8 cellular contexts compared by ENCODE assay signal in the genomic region with DNA sequence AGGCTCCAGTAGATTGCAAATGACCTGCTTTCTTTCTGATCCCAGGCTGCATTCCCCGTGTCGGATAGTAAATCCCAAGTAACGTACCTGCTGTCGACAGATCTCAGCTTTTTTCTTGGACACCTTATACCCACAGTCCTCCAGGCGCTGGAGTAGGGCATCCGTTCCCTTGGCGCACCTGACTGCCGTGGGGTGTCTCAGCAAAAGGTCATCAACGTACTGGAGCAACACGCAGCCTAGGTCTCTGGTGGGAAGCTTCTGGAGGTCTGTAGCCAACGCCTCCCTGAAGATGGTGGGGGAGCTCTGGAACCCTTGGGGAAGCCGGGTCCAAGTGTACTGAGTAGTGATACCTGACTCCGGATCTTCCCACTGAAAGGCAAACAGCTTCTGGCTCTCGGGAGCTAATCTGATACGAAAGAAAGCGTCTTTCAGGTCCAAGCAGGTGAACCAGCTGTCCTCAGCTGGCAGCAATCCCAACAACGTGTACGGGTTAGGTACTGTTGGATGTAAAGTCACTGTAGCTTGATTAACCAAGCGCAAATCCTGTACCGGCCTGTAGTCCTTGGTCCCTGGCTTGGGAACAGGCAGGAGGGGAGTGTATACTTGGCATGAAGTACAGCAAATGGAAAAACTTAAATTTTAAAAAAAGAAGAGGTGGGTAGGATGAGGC. TPM values are rescaled to one million over a fixed set of nuclear protein-coding genes. Genes with fewer than 3 reads are reported as not detected.
DNase-seq lines count a peak whose midpoint lies in the region; ATAC-seq, FAIRE-seq and TF ChIP-seq lines count a peak whose summit lies in the region.
"Not testable (repeated sequence)": the region's sequence is repeated elsewhere in the genome, so short reads cannot be mapped to it uniquely, and the experiment has no call there.
"Had no signal": no experiment of that assay in that cellular context is flagged by ENCODE, and none has a peak within 500 bp of the region (broad histone marks: within the 10 kb centered on the region; RNA-seq: fewer than 3 reads in every experiment).

No MANE protein-coding gene starts in this region.

- H3K27me3 ChIP-seq in HepG2 (ENCODE audit: control insufficient read depth in 1 of 2, insufficient read depth in 2 of 2, low read length in 2 of 2), result not testable (repeated sequence)

- intact Hi-C loops in HepG2 (cut with micrococcal nuclease; ENCODE audit: unreplicated experiment), result loop anchor here (5.0 kb wide), 1 partner anchor 36 kb away; no protein-coding TSS in a partner anchor

- ATAC-seq in HG02571 (IDR thresholded peaks at IDR 0.05; ENCODE audit: unreplicated experiment), result peak; percentile 16
- peak; percentile 16 for ATAC-seq in HG03108 (IDR thresholded peaks at IDR 0.05; ENCODE audit: unreplicated experiment)
- ATAC-seq in HepG2, result not testable (repeated sequence)

- not testable (repeated sequence) for TF ChIP-seq RAD21 in HepG2 (CRISPR knock-in tag; IDR thresholded peaks at IDR 0.05)

- peaks cover 64% of the 10 kb centered on the region for H3K4me1 ChIP-seq in HepG2 (ENCODE audit: insufficient read depth, low read length)

- not testable (repeated sequence) for H3K9me3 ChIP-seq in HepG2 (ENCODE audit: low read length)

- DNase-seq in DMS79 (lab: John Stamatoyannopoulos, UW) (peak; percentile 4), NCI-H2029 (lab: John Stamatoyannopoulos, UW) (peak; percentile 88), RPMI8226 (peak; percentile 92)
- DNase-seq in HepG2 (ENCODE audit: low spot score), result not testable (repeated sequence)

- not testable (repeated sequence) for FAIRE-seq in HepG2 (lab: Jason Lieb, UNC)

- H4K20me1 ChIP-seq in HepG2 (ENCODE audit: insufficient read depth, low read length), result not testable (repeated sequence)

- H3K4me2 ChIP-seq in HepG2 (ENCODE audit: low read depth, low read length), result peak overlapping the region; percentile 87

- POLR2A ChIA-PET in HepG2 (lab: Yijun Ruan, JAX), result not testable (repeated sequence)

- not testable (repeated sequence) for BruUV-seq in HepG2 (replicated peaks; lab: Mats Ljungman, UMichigan)

- not testable (repeated sequence) for TF ChIP-seq CTCF in HepG2 (CRISPR knock-in tag; IDR thresholded peaks at IDR 0.05)

- H2AFZ ChIP-seq in HepG2 (ENCODE audit: low read length), result not testable (repeated sequence)

- not testable (repeated sequence) for H3K9ac ChIP-seq in HepG2 (ENCODE audit: insufficient read depth, low read depth, low read length)

- in situ Hi-C loops in HepG2 (cut with HindIII; ENCODE audit: extremely low pct_ligation_motif_present, low pct_unique_long_range_greater_than_20kb), result not testable (repeated sequence)

- TF ChIP-seq EP300 in HepG2 (IDR thresholded peaks at IDR 0.05; ENCODE audit: low read depth in 2 of 2, low read length in 2 of 2); HepG2 (CRISPR knock-in tag; IDR thresholded peaks at IDR 0.05; ENCODE audit: borderline replicate concordance): not testable (repeated sequence)

- H3K79me2 ChIP-seq in HepG2 (ENCODE audit: insufficient read depth, low read length), result not testable (repeated sequence)

- peak; percentile 14 for TF ChIP-seq POLR2A in GM19099 (IDR thresholded peaks at IDR 0.05; ENCODE audit: extremely low read depth, insufficient read length, low read depth)
- TF ChIP-seq POLR2A in HepG2 (IDR thresholded peaks at IDR 0.05; ENCODE audit: insufficient read depth in 1 of 2, low read depth in 2 of 2, low read length in 2 of 2), result not testable (repeated sequence)

- CTCF ChIA-PET in HepG2 (lab: Yijun Ruan, JAX; ENCODE audit: low intra/inter-chr PET ratio, low total read pairs), result interaction anchor here (5.2 kb wide), 1 partner anchor 92 kb away, joined by 41 read pairs; no protein-coding TSS in a partner anchor

- peak overlapping the region; percentile 79 for H3K27ac ChIP-seq in HepG2 (ENCODE audit: extremely low read length, insufficient read depth, low read length)

- H3K4me3 ChIP-seq in HepG2 (replicated peaks in 1 of 3; ENCODE audit: insufficient read depth in 1 of 3, low read depth in 2 of 3, low read length in 3 of 3), result peak overlapping the region in 2 of 3 experiments; percentile 27 to 72; a peak in 3 of 6 replicates

- not testable (repeated sequence) for H3K36me3 ChIP-seq in HepG2 (replicated peaks in 1 of 2; ENCODE audit: control insufficient read depth in 1 of 2, insufficient read depth in 2 of 2, low read length in 2 of 2)

- 81% methylated on average over 17 of the region's 20 CpGs for WGBS in HepG2 (ENCODE audit: low lambda C conversion rate)

TF ChIP-seq in HepG2, 621 proteins besides CTCF, POLR2A, EP300 and RAD21 (continues in another document):
- peak; percentile 99 for TF ChIP-seq ZBTB38 (CRISPR knock-in tag; IDR thresholded peaks at IDR 0.05)
- TF ChIP-seq, protein P1, sequence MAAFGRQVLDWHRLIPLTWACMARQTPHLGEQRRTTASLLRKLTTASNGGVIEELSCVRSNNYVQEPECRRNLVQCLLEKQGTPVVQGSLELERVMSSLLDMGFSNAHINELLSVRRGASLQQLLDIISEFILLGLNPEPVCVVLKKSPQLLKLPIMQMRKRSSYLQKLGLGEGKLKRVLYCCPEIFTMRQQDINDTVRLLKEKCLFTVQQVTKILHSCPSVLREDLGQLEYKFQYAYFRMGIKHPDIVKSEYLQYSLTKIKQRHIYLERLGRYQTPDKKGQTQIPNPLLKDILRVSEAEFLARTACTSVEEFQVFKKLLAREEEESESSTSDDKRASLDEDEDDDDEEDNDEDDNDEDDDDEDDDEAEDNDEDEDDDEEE (CRISPR knock-in tag; IDR thresholded peaks at IDR 0.05), result 0 out of 2 replicates have a peak, but pooled peaks have one; percentile 52

RNA-seq across cellular contexts. Expression of a gene that starts 38.4 kb away (rescaled TPM):
- not detected in 2 replicates for total RNA-seq in HepG2 (2016; rRNA removed; fragmentation: Illumina TruSeq; extraction: Trizol)
- total RNA-seq in HepG2 (2016; cell fraction: cytosol; rRNA removed; fragmentation: Illumina TruSeq; extraction: Trizol; ENCODE audit: low read depth), result not detected in 2 replicates
- not detected in 2 replicates for total RNA-seq in HepG2 (2016; cell fraction: insoluble cytoplasmic fraction; rRNA removed; fragmentation: Illumina TruSeq; extraction: Trizol)
- total RNA-seq in HepG2 (2016; cell fraction: membrane; rRNA removed; fragmentation: Illumina TruSeq; extraction: Trizol), result not detected in 2 replicates
- total RNA-seq in HepG2 (2016; cell fraction: nucleus; rRNA removed; fragmentation: Illumina TruSeq; extraction: Trizol), result not detected in 2 replicates
- polyA plus RNA-seq in HepG2 (2011; rRNA removed), result 0.07 TPM in 1 of 2 replicates, not detected in the other
- not detected in 2 replicates for polyA plus RNA-seq in HepG2 (2011; cell fraction: cytosol; rRNA removed)
- not detected in 2 replicates for polyA plus RNA-seq in HepG2 (2011; cell fraction: nucleus; rRNA removed)
- polyA plus RNA-seq in HepG2 (2012), result not detected in 2 replicates
- polyA plus RNA-seq in HepG2 (2016; cell fraction: cytosol; fragmentation: Illumina TruSeq; extraction: Trizol; ENCODE audit: low read depth), result not detected in 2 replicates
- polyA plus RNA-seq in HepG2 (2016; cell fraction: insoluble cytoplasmic fraction; fragmentation: Illumina TruSeq; extraction: Trizol; ENCODE audit: low read depth), result not detected in 2 replicates
- not detected in 2 replicates for polyA plus RNA-seq in HepG2 (2016; cell fraction: membrane; fragmentation: Illumina TruSeq; extraction: Trizol; ENCODE audit: low read depth)
- not detected in 2 replicates for polyA plus RNA-seq in HepG2 (2016; cell fraction: nucleus; fragmentation: Illumina TruSeq; extraction: Trizol; ENCODE audit: insufficient read depth, low read depth)
- not detected in 2 replicates for polyA minus RNA-seq in HepG2 (2011; rRNA and poly(A)+ RNA removed; ENCODE audit: low replicate concordance)
- not detected in 2 replicates for polyA minus RNA-seq in HepG2 (2011; cell fraction: cytosol; rRNA and poly(A)+ RNA removed)
- polyA minus RNA-seq in HepG2 (2011; cell fraction: nucleus; rRNA and poly(A)+ RNA removed), result 0.39 TPM in 1 of 2 replicates, not detected in the other
- total RNA-seq: hepatocyte had no signal
- polyA plus RNA-seq: hepatocyte had no signal

RNA-seq across cellular contexts. Expression of a gene that starts 48.2 kb away (rescaled TPM):
- total RNA-seq in HepG2 (2016; rRNA removed; fragmentation: Illumina TruSeq; extraction: Trizol), result 66.7 and 67.7 TPM in 2 replicates
- total RNA-seq in HepG2 (2016; cell fraction: cytosol; rRNA removed; fragmentation: Illumina TruSeq; extraction: Trizol; ENCODE audit: low read depth), result 24.9 and 31.4 TPM in 2 replicates
- 67.1 and 68.7 TPM in 2 replicates for total RNA-seq in HepG2 (2016; cell fraction: insoluble cytoplasmic fraction; rRNA removed; fragmentation: Illumina TruSeq; extraction: Trizol)
- 38.8 and 52.9 TPM in 2 replicates for total RNA-seq in HepG2 (2016; cell fraction: membrane; rRNA removed; fragmentation: Illumina TruSeq; extraction: Trizol)
- 31.7 and 32.7 TPM in 2 replicates for total RNA-seq in HepG2 (2016; cell fraction: nucleus; rRNA removed; fragmentation: Illumina TruSeq; extraction: Trizol)
- 58.2 and 60.2 TPM in 2 replicates for polyA plus RNA-seq in HepG2 (2011; rRNA removed)
- polyA plus RNA-seq in HepG2 (2011; cell fraction: cytosol; rRNA removed), result 84.5 and 95.4 TPM in 2 replicates
- 55.3 and 57.9 TPM in 2 replicates for polyA plus RNA-seq in HepG2 (2011; cell fraction: nucleus; rRNA removed)
- 27.2 and 33.1 TPM in 2 replicates for polyA plus RNA-seq in HepG2 (2012)
- polyA plus RNA-seq in HepG2 (2016; cell fraction: cytosol; fragmentation: Illumina TruSeq; extraction: Trizol; ENCODE audit: low read depth), result 16.9 and 28.4 TPM in 2 replicates
- 57.3 and 61.7 TPM in 2 replicates for polyA plus RNA-seq in HepG2 (2016; cell fraction: insoluble cytoplasmic fraction; fragmentation: Illumina TruSeq; extraction: Trizol; ENCODE audit: low read depth)
- 24.0 and 35.4 TPM in 2 replicates for polyA plus RNA-seq in HepG2 (2016; cell fraction: membrane; fragmentation: Illumina TruSeq; extraction: Trizol; ENCODE audit: low read depth)
- 51.5 and 54.0 TPM in 2 replicates for polyA plus RNA-seq in HepG2 (2016; cell fraction: nucleus; fragmentation: Illumina TruSeq; extraction: Trizol; ENCODE audit: insufficient read depth, low read depth)
- 106 and 147 TPM in 2 replicates for polyA minus RNA-seq in HepG2 (2011; rRNA and poly(A)+ RNA removed; ENCODE audit: low replicate concordance)
- 15.6 and 16.2 TPM in 2 replicates for polyA minus RNA-seq in HepG2 (2011; cell fraction: cytosol; rRNA and poly(A)+ RNA removed)
- polyA minus RNA-seq in HepG2 (2011; cell fraction: nucleus; rRNA and poly(A)+ RNA removed), result 12.8 and 16.7 TPM in 2 replicates
